Comparison of ENCODE assay signal across 11 cellular contexts in genomic region chr2:100991404-100991773, GRCh38.
"Had no signal": no experiment of that assay in that cellular context is flagged by ENCODE, and none has a peak within 500 bp of the region (broad histone marks: within the 10 kb centered on the region; RNA-seq: fewer than 3 reads in every experiment).

No MANE protein-coding gene starts in this region.

- H3K4me3 Mint-ChIP-seq: GM23338, H9, HFFc6 had no signal

- H3K9me3 Mint-ChIP-seq: GM23338, H9, HFFc6 had no signal

- FAIRE-seq: H1, H54 had no signal

- H3K4me2 ChIP-seq: GM23338 had no signal

- DNase-seq: GM23248, GOT3, H7, H9, HCEC 1CT, HFFc6 had no signal

- H3K27ac Mint-ChIP-seq: GM23338, HFFc6 had no signal

- H3K27ac ChIP-seq: GM23248 had no signal

- ATAC-seq: HCT116 had no signal

- H3K36me3 ChIP-seq: HAP-1 had no signal

- H3K4me3 ChIP-seq: GM23248, GM23338, HAP-1 had no signal

- H3K9ac ChIP-seq: GM23248 had no signal

- H2AFZ ChIP-seq: GM23248, GM23338 had no signal

- H3K9me3 ChIP-seq: HAP-1 had no signal
